ENCODE assay signal across 20 cellular contexts in genomic region chr10:48773580-48773979, GRCh38.
"Had no signal": no experiment of that assay in that cellular context is flagged by ENCODE, and none has a peak within 500 bp of the region (broad histone marks: within the 10 kb centered on the region; RNA-seq: fewer than 3 reads in every experiment).

No MANE protein-coding gene starts in this region.

- H3K27me3 ChIP-seq: hepatocyte, spleen, vagina had no signal

- H3K9me3 Mint-ChIP-seq: activated CD4-positive, alpha-beta T cell treated with anti-CD3 and anti-CD28 coated beads, Interleukin-2, amount 10 ng/mL, durations not matched to agents 7 days and 5 days; dendritic cell treated with granulocyte-macrophage colony-stimulating factor and Interleukin-4, amounts not matched to agents 40 ng/mL and 50 ng/mL, for 4 days; nephron progenitor cell; T-helper 1 cell treated with Interleukin-12 subunit alpha and Interleukin-12 subunit beta and Interleukin-4 antibody, amounts not matched to agents 30 μg/mL and 1 μg/mL, for 36 hours had no signal

- DNase-seq: activated CD4-positive, alpha-beta T cell treated with anti-CD3 and anti-CD28 coated beads, Interleukin-2, amount 10 ng/mL, durations not matched to agents 7 days and 5 days; activated gamma-delta T cell; effector memory CD4-positive, alpha-beta T cell; left cardiac atrium; lower lobe of right lung; midbrain; nephron progenitor cell; nucleus accumbens; retina; spleen; stimulated activated naive CD4-positive, alpha-beta T cell treated with Interleukin-2 at 50 U/mL for 16 hours; substantia nigra; trophoblast cell had no signal

- H3K36me3 ChIP-seq: lower lobe of right lung, vagina had no signal

- FAIRE-seq: bronchial epithelial cell had no signal

- H3K27ac ChIP-seq: hepatocyte, lower lobe of right lung, spleen, vagina had no signal

- ATAC-seq: activated CD4-positive, CD25-positive, alpha-beta regulatory T cell treated with anti-CD3 and anti-CD28 coated beads, Interleukin-2, amount 50 U/mL, for 24 hours; left cardiac atrium; lower lobe of right lung had no signal

- H3K27ac Mint-ChIP-seq: activated CD4-positive, alpha-beta T cell treated with anti-CD3 and anti-CD28 coated beads, Interleukin-2, amount 10 ng/mL, durations not matched to agents 7 days and 5 days; activated naive CD8-positive, alpha-beta T cell; dendritic cell treated with granulocyte-macrophage colony-stimulating factor and Interleukin-4, amounts not matched to agents 40 ng/mL and 50 ng/mL, for 4 days; T-helper 1 cell treated with Interleukin-12 subunit alpha and Interleukin-12 subunit beta and Interleukin-4 antibody, amounts not matched to agents 30 μg/mL and 1 μg/mL, for 36 hours had no signal

- H3K36me3 Mint-ChIP-seq: activated naive CD8-positive, alpha-beta T cell had no signal

- H3K4me3 ChIP-seq: hepatocyte, lower lobe of right lung, spleen, vagina had no signal

- H2AFZ ChIP-seq: hepatocyte had no signal

- H3K4me2 ChIP-seq: hepatocyte had no signal

- H3K4me1 ChIP-seq: lower lobe of right lung, vagina had no signal

- H3K27me3 Mint-ChIP-seq: activated CD4-positive, alpha-beta T cell treated with anti-CD3 and anti-CD28 coated beads, Interleukin-2, amount 10 ng/mL, durations not matched to agents 7 days and 5 days; activated naive CD8-positive, alpha-beta T cell; dendritic cell treated with granulocyte-macrophage colony-stimulating factor and Interleukin-4, amounts not matched to agents 40 ng/mL and 50 ng/mL, for 4 days had no signal

- H3K9me3 ChIP-seq: lower lobe of right lung, spleen, vagina had no signal

- H3K4me3 Mint-ChIP-seq: activated CD4-positive, alpha-beta T cell treated with anti-CD3 and anti-CD28 coated beads, Interleukin-2, amount 10 ng/mL, durations not matched to agents 7 days and 5 days; activated naive CD8-positive, alpha-beta T cell; dendritic cell treated with granulocyte-macrophage colony-stimulating factor and Interleukin-4, amounts not matched to agents 40 ng/mL and 50 ng/mL, for 4 days; nephron progenitor cell; T-helper 1 cell treated with Interleukin-12 subunit alpha and Interleukin-12 subunit beta and Interleukin-4 antibody, amounts not matched to agents 30 μg/mL and 1 μg/mL, for 36 hours had no signal

- H3K79me2 ChIP-seq: hepatocyte had no signal

- H3K4me1 Mint-ChIP-seq: activated CD4-positive, alpha-beta T cell treated with anti-CD3 and anti-CD28 coated beads, Interleukin-2, amount 10 ng/mL, durations not matched to agents 7 days and 5 days had no signal
